ENCODE assay signal across 27 cellular contexts in genomic region chr3:132261501-132261900, GRCh38. TPM values are rescaled to one million over a fixed set of nuclear protein-coding genes. Genes with fewer than 3 reads are reported as not detected.
"Had no signal": no experiment of that assay in that cellular context is flagged by ENCODE, and none has a peak within 500 bp of the region (broad histone marks: within the 10 kb centered on the region; RNA-seq: fewer than 3 reads in every experiment).

No MANE protein-coding gene starts in this region.

- ATAC-seq: activated CD4-positive, CD25-positive, alpha-beta regulatory T cell treated with anti-CD3 and anti-CD28 coated beads, Interleukin-2, amount 50 U/mL, for 24 hours; activated naive CD8-positive, alpha-beta T cell treated with anti-CD3 and anti-CD28 coated beads, Interleukin-2, amount 50 U/mL, for 24 hours; heart right ventricle; left lobe of liver; lower lobe of right lung; right lobe of liver; stimulated activated memory B cell treated with anti-CD40 and anti-IgM and Interleukin-4, amounts not matched to agents 10 μg/mL and 1 μg/mL and 100 μg/mL, for 72 hours had no signal

- H3K27me3 ChIP-seq: heart right ventricle, right lobe of liver, stomach, suprapubic skin, tibial nerve, uterus had no signal

- H3K27ac ChIP-seq: heart right ventricle, lower lobe of right lung, right lobe of liver, stomach, suprapubic skin, tibial nerve, uterus had no signal

- H3K4me3 Mint-ChIP-seq: activated CD4-positive, alpha-beta memory T cell treated with anti-CD3 and anti-CD28 coated beads, Interleukin-2, amount 10 ng/mL, durations not matched to agents 7 days and 5 days; activated CD4-positive, alpha-beta T cell treated with anti-CD3 and anti-CD28 coated beads, Interleukin-2, amount 10 ng/mL, durations not matched to agents 24 days and 14 days; activated naive CD8-positive, alpha-beta T cell treated with anti-CD3 and anti-CD28 coated beads, Interleukin-2, amount 50 U/mL, for 24 hours; activated T-helper 1 cell treated with anti-CD3 and anti-CD28 coated beads, Interleukin-12 subunit alpha, Interleukin-12 subunit beta, Interleukin-2, Interleukin-4 antibody, amounts not matched to agents 30 ng/mL and 10 ng/mL and 1 ng/mL, durations not matched to agents 14 hours and 24 hours and 36 hours; endodermal cell; naive B cell; stimulated activated memory B cell treated with anti-CD40 and anti-IgM and Interleukin-4, amounts not matched to agents 10 μg/mL and 1 μg/mL and 100 μg/mL, for 72 hours had no signal

- H3K9me3 Mint-ChIP-seq: activated CD4-positive, alpha-beta memory T cell treated with anti-CD3 and anti-CD28 coated beads, Interleukin-2, amount 10 ng/mL, durations not matched to agents 7 days and 5 days; activated CD4-positive, alpha-beta T cell treated with anti-CD3 and anti-CD28 coated beads, Interleukin-2, amount 10 ng/mL, durations not matched to agents 24 days and 14 days; activated naive CD8-positive, alpha-beta T cell treated with anti-CD3 and anti-CD28 coated beads, Interleukin-2, amount 50 U/mL, for 24 hours; activated T-helper 1 cell treated with anti-CD3 and anti-CD28 coated beads, Interleukin-12 subunit alpha, Interleukin-12 subunit beta, Interleukin-2, Interleukin-4 antibody, amounts not matched to agents 30 ng/mL and 10 ng/mL and 1 ng/mL, durations not matched to agents 14 hours and 24 hours and 36 hours; naive B cell had no signal

- H3K36me3 ChIP-seq: heart right ventricle, lower lobe of right lung, right lobe of liver, stomach, suprapubic skin, tibial nerve, uterus had no signal

- H3K36me3 Mint-ChIP-seq: naive B cell; stimulated activated memory B cell treated with anti-CD40 and anti-IgM and Interleukin-4, amounts not matched to agents 10 μg/mL and 1 μg/mL and 100 μg/mL, for 72 hours had no signal

- H3K4me1 ChIP-seq: right lobe of liver, tibial nerve, uterus had no signal

- H3K9me3 ChIP-seq: heart right ventricle, lower lobe of right lung, right lobe of liver, stomach, suprapubic skin, tibial nerve, uterus had no signal

- H3K4me1 Mint-ChIP-seq: activated CD4-positive, alpha-beta memory T cell treated with anti-CD3 and anti-CD28 coated beads, Interleukin-2, amount 10 ng/mL, durations not matched to agents 7 days and 5 days; activated CD4-positive, alpha-beta T cell treated with anti-CD3 and anti-CD28 coated beads, Interleukin-2, amount 10 ng/mL, durations not matched to agents 24 days and 14 days; activated naive CD8-positive, alpha-beta T cell treated with anti-CD3 and anti-CD28 coated beads, Interleukin-2, amount 50 U/mL, for 24 hours; naive B cell; stimulated activated memory B cell treated with anti-CD40 and anti-IgM and Interleukin-4, amounts not matched to agents 10 μg/mL and 1 μg/mL and 100 μg/mL, for 72 hours had no signal

- DNase-seq: activated CD4-positive, alpha-beta memory T cell treated with anti-CD3 and anti-CD28 coated beads, Interleukin-2, amount 10 ng/mL, durations not matched to agents 7 days and 5 days; activated CD4-positive, alpha-beta T cell treated with anti-CD3 and anti-CD28 coated beads, Interleukin-2, amount 10 ng/mL, durations not matched to agents 24 days and 14 days; activated gamma-delta T cell; activated naive CD4-positive, alpha-beta T cell treated with anti-CD3 and anti-CD28 coated beads, Interleukin-2, amount 50 U/mL, for 16 hours; activated naive CD8-positive, alpha-beta T cell treated with anti-CD3 and anti-CD28 coated beads, Interleukin-2, amount 50 U/mL, for 24 hours; cortex of kidney; endodermal cell; foreskin fibroblast; heart right ventricle; kidney; lower lobe of right lung; naive B cell; occipital lobe; posterior cingulate gyrus; right lobe of liver; small intestine; stimulated activated CD4-positive, alpha-beta T cell treated with anti-CD3 and anti-CD28 coated beads, Interleukin-2, amount 100 ng/mL, for 24 hours; stomach; T1000; uterus had no signal

- H3K4me3 ChIP-seq: heart right ventricle, lower lobe of right lung, right lobe of liver, stomach, suprapubic skin, tibial nerve, uterus had no signal

RNA-seq across cellular contexts. Expression of gene ACP3, which starts 55.7 kb away (rescaled TPM):
- total RNA-seq: activated CD4-positive, alpha-beta memory T cell treated with anti-CD3 and anti-CD28 coated beads, Interleukin-2, amount 10 ng/mL, durations not matched to agents 7 days and 5 days; activated CD4-positive, alpha-beta T cell treated with anti-CD3 and anti-CD28 coated beads, Interleukin-2, amount 10 ng/mL, durations not matched to agents 24 days and 14 days; activated T-helper 1 cell treated with anti-CD3 and anti-CD28 coated beads, Interleukin-12 subunit alpha, Interleukin-12 subunit beta, Interleukin-2, Interleukin-4 antibody, amounts not matched to agents 30 ng/mL and 10 ng/mL and 1 ng/mL, durations not matched to agents 14 hours and 24 hours and 36 hours; left lobe of liver had no signal
- polyA plus RNA-seq: neural cell had no signal
